Comparison of ENCODE assay signal across 8 cellular contexts in the genomic region with DNA sequence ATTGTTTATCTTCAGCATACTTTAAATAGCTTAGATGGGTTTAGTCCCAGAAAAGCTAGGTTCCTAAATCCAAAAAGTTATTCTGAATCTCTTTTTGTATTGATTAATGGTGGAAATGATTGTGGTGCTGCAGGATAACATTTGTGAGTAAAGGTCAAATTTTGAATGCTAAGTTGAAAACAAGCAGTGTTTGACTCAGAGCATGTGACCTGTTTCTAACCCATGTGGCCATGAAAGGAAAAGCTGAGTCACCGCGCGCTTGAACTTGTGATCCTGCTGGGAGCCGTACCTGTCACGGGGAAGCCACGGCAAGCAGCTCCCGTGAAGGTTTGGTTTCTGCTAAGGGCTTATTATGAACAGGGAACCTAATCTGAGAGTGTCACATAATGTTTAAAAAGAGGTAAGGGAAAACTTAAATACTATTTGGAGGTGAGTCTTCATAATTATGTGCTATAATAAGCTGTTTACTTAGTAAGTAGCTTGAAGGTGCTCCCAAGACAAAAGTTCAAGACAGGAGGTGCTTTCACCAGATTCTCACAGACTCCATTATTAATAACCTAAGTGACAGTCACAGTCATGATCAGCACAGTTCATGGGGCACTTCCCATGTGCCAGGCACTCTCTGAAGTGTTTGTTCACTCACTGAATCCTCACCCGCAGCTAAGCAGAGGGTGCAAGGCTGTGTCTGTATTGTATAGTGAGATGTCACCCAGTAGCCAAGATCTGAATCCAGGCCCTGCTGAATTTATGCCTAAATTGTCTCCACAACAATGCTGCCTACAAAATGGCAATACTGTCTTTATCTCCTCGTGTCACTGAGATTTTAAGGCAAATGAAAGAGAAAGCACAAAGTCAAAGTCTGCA.
DNase-seq lines count a peak whose midpoint lies in the region; ATAC-seq, FAIRE-seq and TF ChIP-seq lines count a peak whose summit lies in the region.

No MANE protein-coding gene starts in this region.

- peaks cover 11 to 17% (median 16%) of the 10 kb centered on the region in 3 donors for H3K4me1 Mint-ChIP-seq in CD8-positive, alpha-beta memory T cell
- peaks cover 22% of the 10 kb centered on the region for H3K4me1 Mint-ChIP-seq in T-helper 1 cell treated with Interleukin-12 subunit alpha and Interleukin-12 subunit beta and Interleukin-4 antibody, amounts not matched to agents 30 μg/mL and 1 μg/mL, for 36 hours (ENCODE audit: low read depth)
- H3K4me1 Mint-ChIP-seq in astrocyte (ENCODE audit: low read depth, unreplicated experiment) = peaks cover 4% of the 10 kb centered on the region

- no peaks in the 10 kb centered on the region for H3K79me2 ChIP-seq in astrocyte (ENCODE audit: insufficient read depth, low read length)

- CTCF ChIA-PET in CD8-positive, alpha-beta memory T cell (lab: Charles Lee) = interaction anchor here (1.0 to 1.1 kb wide), 3 partner anchors 11 to 45 kb away, joined by 3 to 4 read pairs (median 3); no protein-coding TSS in a partner anchor

- H3K27ac ChIP-seq in CD8-positive, alpha-beta memory T cell (ENCODE audit: low read depth, low read length) = peak overlapping the region; percentile 5
- H3K27ac ChIP-seq in astrocyte (ENCODE audit: low read depth, low read length) = peak overlapping the region; percentile 61

- peaks cover 0 to 2% of the 10 kb centered on the region in 2 donors for H3K27me3 Mint-ChIP-seq in CD8-positive, alpha-beta memory T cell
- H3K27me3 Mint-ChIP-seq in T-helper 1 cell treated with Interleukin-12 subunit alpha and Interleukin-12 subunit beta and Interleukin-4 antibody, amounts not matched to agents 30 μg/mL and 1 μg/mL, for 36 hours (ENCODE audit: low read depth) = peaks cover 17% of the 10 kb centered on the region
- no peaks in the 10 kb centered on the region for H3K27me3 Mint-ChIP-seq in astrocyte (ENCODE audit: low read depth, unreplicated experiment)

- no peaks in the 10 kb centered on the region for H3K9me3 ChIP-seq in CD8-positive, alpha-beta memory T cell (ENCODE audit: low read length)
- no peaks in the 10 kb centered on the region for H3K9me3 ChIP-seq in astrocyte (ENCODE audit: insufficient read depth, low read depth, low read length)

- H3K27ac Mint-ChIP-seq in CD8-positive, alpha-beta memory T cell = peak overlapping the region in 2 of 8 donors; percentile 16 to 51
- peak overlapping the region; percentile 94 for H3K27ac Mint-ChIP-seq in T-helper 1 cell treated with Interleukin-12 subunit alpha and Interleukin-12 subunit beta and Interleukin-4 antibody, amounts not matched to agents 30 μg/mL and 1 μg/mL, for 36 hours
- H3K27ac Mint-ChIP-seq in astrocyte (ENCODE audit: unreplicated experiment) = peak overlapping the region; percentile 80

- no peaks in the 10 kb centered on the region for H3K36me3 Mint-ChIP-seq in CD8-positive, alpha-beta memory T cell
- H3K36me3 Mint-ChIP-seq in T-helper 1 cell treated with Interleukin-12 subunit alpha and Interleukin-12 subunit beta and Interleukin-4 antibody, amounts not matched to agents 30 μg/mL and 1 μg/mL, for 36 hours (ENCODE audit: low read depth) = no peaks in the 10 kb centered on the region
- H3K36me3 Mint-ChIP-seq in astrocyte (ENCODE audit: low read depth, unreplicated experiment) = no peaks in the 10 kb centered on the region

- peak overlapping the region; percentile 77 for H3K4me2 ChIP-seq in astrocyte (ENCODE audit: low read length)

- no peaks in the 10 kb centered on the region for H3K36me3 ChIP-seq in CD8-positive, alpha-beta memory T cell (ENCODE audit: insufficient read depth, low read length)
- no peaks in the 10 kb centered on the region for H3K36me3 ChIP-seq in astrocyte (ENCODE audit: insufficient read depth, low read length)

- FAIRE-seq in astrocyte (lab: Jason Lieb, UNC) = peak; percentile 66

- H3K27me3 ChIP-seq in CD8-positive, alpha-beta memory T cell (ENCODE audit: insufficient read depth, low read length, poor library complexity, severe bottlenecking) = no peaks in the 10 kb centered on the region
- no peaks in the 10 kb centered on the region for H3K27me3 ChIP-seq in astrocyte (ENCODE audit: insufficient read depth, low read length)

- H3K9me3 Mint-ChIP-seq in CD8-positive, alpha-beta memory T cell = no peaks in the 10 kb centered on the region
- no peaks in the 10 kb centered on the region for H3K9me3 Mint-ChIP-seq in T-helper 1 cell treated with Interleukin-12 subunit alpha and Interleukin-12 subunit beta and Interleukin-4 antibody, amounts not matched to agents 30 μg/mL and 1 μg/mL, for 36 hours
- H3K9me3 Mint-ChIP-seq in astrocyte (ENCODE audit: unreplicated experiment) = no peaks in the 10 kb centered on the region

- ATAC-seq in GM19463 (IDR thresholded peaks at IDR 0.05; ENCODE audit: unreplicated experiment) = peak; percentile 95
- peak; percentile 85 for ATAC-seq in HG03575 (IDR thresholded peaks at IDR 0.05; ENCODE audit: extremely low read depth, insufficient number of reproducible peaks, low FRiP score, unreplicated experiment)

- DNase-seq in CD8-positive, alpha-beta memory T cell = peak in 3 of 5 donors; percentile 7 to 79 (median 20)
- peak; percentile 96 for DNase-seq in astrocyte (ENCODE audit: low read depth)
- peak; percentile 68 for DNase-seq in iPS-NIHi11 (ENCODE audit: low spot score)
- DNase-seq in smooth muscle cell of the brain vasculature (ENCODE audit: low read depth, low spot score) = peak; percentile 71
- DNase-seq in cortex of kidney (lab: John Stamatoyannopoulos, UW) = no peak

- no peaks in the 10 kb centered on the region for H4K20me1 ChIP-seq in astrocyte (ENCODE audit: insufficient read depth, low read length)

- POLR2A ChIA-PET in CD8-positive, alpha-beta memory T cell (lab: Charles Lee) = interaction anchor here (0.6 kb wide), 1 partner anchor 363 kb away, joined by 15 read pairs; no protein-coding TSS in a partner anchor

- H3K4me3 Mint-ChIP-seq in CD8-positive, alpha-beta memory T cell = peak overlapping the region in 5 of 7 donors; percentile 28 to 66 (median 48)
- H3K4me3 Mint-ChIP-seq in T-helper 1 cell treated with Interleukin-12 subunit alpha and Interleukin-12 subunit beta and Interleukin-4 antibody, amounts not matched to agents 30 μg/mL and 1 μg/mL, for 36 hours = peak overlapping the region; percentile 82
- no peak overlapping the region for H3K4me3 Mint-ChIP-seq in astrocyte (ENCODE audit: unreplicated experiment)

- H3K4me3 ChIP-seq in CD8-positive, alpha-beta memory T cell (ENCODE audit: low read length) = no peak overlapping the region
- H3K4me3 ChIP-seq in astrocyte (ENCODE audit: insufficient read depth, low read depth, low read length) = no peak overlapping the region

- H3K9ac ChIP-seq in astrocyte (ENCODE audit: low read length) = peak overlapping the region; percentile 74

- no peak for TF ChIP-seq CTCF in astrocyte (IDR thresholded peaks at IDR 0.05; ENCODE audit: insufficient read depth, low read depth, low read length)

- H3K4me1 ChIP-seq in CD8-positive, alpha-beta memory T cell (ENCODE audit: insufficient read depth, low read length) = peaks cover 9% of the 10 kb centered on the region
- H3K4me1 ChIP-seq in astrocyte (ENCODE audit: insufficient read depth, low read length) = peaks cover 22% of the 10 kb centered on the region

- no peak overlapping the region for H2AFZ ChIP-seq in astrocyte (ENCODE audit: low read depth, low read length)
